In the genomic region with DNA sequence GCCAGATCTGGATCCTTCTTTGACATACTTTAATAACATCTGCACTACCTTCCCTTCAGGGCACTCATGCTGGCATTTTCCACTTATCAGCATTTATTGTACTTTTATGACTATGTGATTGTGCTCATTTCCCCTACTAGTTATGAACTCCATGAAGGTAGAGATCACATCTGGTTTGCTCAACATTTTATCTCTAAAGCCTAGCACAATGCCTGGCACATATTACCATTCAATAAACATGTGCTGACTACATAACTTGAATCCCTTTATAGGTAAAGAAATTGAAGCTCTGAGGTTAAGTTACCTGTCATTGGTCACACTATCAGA, we compare ENCODE assay signal across 18 cellular contexts.
A peak's percentile ranks its signal among the peaks of the same experiment; 100 is the strongest.
DNase-seq lines count a peak whose midpoint lies in the region; ATAC-seq, FAIRE-seq and TF ChIP-seq lines count a peak whose summit lies in the region.
"Had no signal": no experiment of that assay in that cellular context is flagged by ENCODE, and none has a peak within 500 bp of the region (broad histone marks: within the 10 kb centered on the region; RNA-seq: fewer than 3 reads in every experiment).

No MANE protein-coding gene starts in this region.

- H3K9me2 ChIP-seq in Loucy (replicated peaks; ENCODE audit: low read depth, low read length), result no peaks in the 10 kb centered on the region

- no peak overlapping the region for H2AFZ ChIP-seq in Loucy (ENCODE audit: low read length)
- H2AFZ ChIP-seq: GM23338 had no signal

- no peak for TF ChIP-seq POLR2A in tibial nerve (IDR thresholded peaks at IDR 0.05)

- no peaks in the 10 kb centered on the region for H3K79me2 ChIP-seq in Loucy (ENCODE audit: insufficient read depth, low read length)

- TF ChIP-seq CTCF in Loucy (conservative IDR thresholded peaks at IDR 0.05; ENCODE audit: low read length) (no peak), tibial nerve (IDR thresholded peaks at IDR 0.05) (no peak)

- H3K4me3 ChIP-seq in Loucy (ENCODE audit: low read length, poor library complexity, severe bottlenecking), result no peak overlapping the region
- H3K4me3 ChIP-seq in tibial nerve, result no peak overlapping the region
- H3K4me3 ChIP-seq: GM23338 had no signal

- no peaks in the 10 kb centered on the region for H3K27me3 ChIP-seq in Loucy (ENCODE audit: insufficient read depth, low read length, poor library complexity, severe bottlenecking)
- H3K27me3 ChIP-seq in tibial nerve, result no peaks in the 10 kb centered on the region

- no peak for DNase-seq in left colon
- DNase-seq in urothelium cell line (ENCODE audit: low spot score), result no peak
- DNase-seq in NCI-H146 (lab: John Stamatoyannopoulos, UW), result no peak
- DNase-seq in tibial nerve (ENCODE audit: low spot score in 2 of 2), result no peak
- DNase-seq in activated CD8-positive, alpha-beta memory T cell treated with anti-CD3 and anti-CD28 coated beads, Interleukin-2, amount 50 U/mL, for 4 hours, result no peak
- DNase-seq: C1 segment of cervical spinal cord; Calu3; CD4-positive, alpha-beta memory T cell; COR-L47; DMS53; DMS79 treated with DMSO at 0.1 percent for 48 hours; GF-D8; H9 had no signal

- peaks cover 9% of the 10 kb centered on the region for H3K4me1 ChIP-seq in Loucy (ENCODE audit: insufficient read depth, low read length, poor library complexity, severe bottlenecking)
- no peaks in the 10 kb centered on the region for H3K4me1 ChIP-seq in tibial nerve

- H3F3A ChIP-seq in Loucy (ENCODE audit: low read depth), result no peaks in the 10 kb centered on the region

- no peaks in the 10 kb centered on the region for H4K20me1 ChIP-seq in Loucy (ENCODE audit: insufficient read depth, low read length, poor library complexity, severe bottlenecking)

- no peak for TF ChIP-seq EP300 in tibial nerve (IDR thresholded peaks at IDR 0.05)

- no peaks in the 10 kb centered on the region for H3K9me3 ChIP-seq in Loucy (ENCODE audit: insufficient read depth, low read depth, low read length)
- H3K9me3 ChIP-seq in tibial nerve, result no peaks in the 10 kb centered on the region

- peak; percentile 78 for ATAC-seq in left colon
- ATAC-seq: GM23338, HCT116 had no signal

- no peak overlapping the region for H3K9ac ChIP-seq in Loucy (ENCODE audit: low read depth, low read length, poor library complexity, severe bottlenecking)

- H3K27ac ChIP-seq in tibial nerve, result no peak overlapping the region

- H3K36me3 ChIP-seq in Loucy (ENCODE audit: insufficient read depth, low read length), result no peaks in the 10 kb centered on the region
- H3K36me3 ChIP-seq in tibial nerve, result no peaks in the 10 kb centered on the region

- FAIRE-seq in urothelium cell line (lab: Jason Lieb, UNC), result peak; percentile 61
- FAIRE-seq: GM12891, GM18507 had no signal

- H3K4me2 ChIP-seq in Loucy (ENCODE audit: low read depth, low read length, poor library complexity, severe bottlenecking), result peak overlapping the region; percentile 22
- H3K4me2 ChIP-seq: GM23338 had no signal

- intact Hi-C loops in left colon (cut with DNase I, micrococcal nuclease), result no loop called here
